8 cellular contexts compared by ENCODE assay signal in the genomic region with DNA sequence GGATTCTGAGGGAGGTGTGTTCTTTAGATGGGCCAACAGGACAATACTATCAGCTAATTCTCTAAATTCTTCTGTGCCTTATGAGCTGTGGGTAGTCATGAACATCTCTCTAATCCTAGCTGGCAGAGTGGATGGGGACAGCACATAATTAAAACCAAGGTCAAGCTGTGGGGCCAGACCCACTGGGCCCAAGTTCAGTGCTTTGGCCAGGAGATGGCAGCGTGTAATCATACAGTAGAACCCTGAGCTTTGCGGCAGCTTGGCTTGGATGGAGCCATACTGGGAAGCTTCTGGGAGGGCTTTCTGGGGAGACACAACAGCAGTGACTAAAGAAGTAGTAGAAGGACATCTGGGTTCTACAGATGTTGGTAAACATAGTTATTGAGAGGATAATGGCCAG.
DNase-seq lines count a peak whose midpoint lies in the region; ATAC-seq and TF ChIP-seq lines count a peak whose summit lies in the region.

No MANE protein-coding gene starts in this region.

- TF ChIP-seq RAD21 in liver (IDR thresholded peaks at IDR 0.05) = peak; percentile 96 to 97

- POLR2A ChIA-PET in AG04449 (lab: Yijun Ruan, JAX) = no interaction called here

- H3K36me3 Mint-ChIP-seq in glutamatergic neuron (ENCODE audit: unreplicated experiment) = peaks cover 13% of the 10 kb centered on the region

- no peak for ATAC-seq in gastroesophageal sphincter
- no peak for ATAC-seq in GM19023 (IDR thresholded peaks at IDR 0.05; ENCODE audit: unreplicated experiment)

- no peak overlapping the region for H3K27ac ChIP-seq in WERI-Rb-1
- no peak overlapping the region for H3K27ac ChIP-seq in liver (ENCODE audit: low read depth in 1 of 2, low read length in 2 of 2)
- no peak overlapping the region for H3K27ac ChIP-seq in gastroesophageal sphincter

- H3K4me3 Mint-ChIP-seq in glutamatergic neuron (ENCODE audit: unreplicated experiment) = no peak overlapping the region

- CTCF ChIA-PET in AG04449 (lab: Yijun Ruan, JAX) = interaction anchor here (0.8 to 5.9 kb wide), 9 partner anchors 10 to 233 kb away, joined by 3 to 44 read pairs (median 5); no protein-coding TSS in a partner anchor

- H3K36me3 ChIP-seq in WERI-Rb-1 (no peaks in the 10 kb centered on the region), liver (ENCODE audit: control insufficient read depth in 4 of 4, insufficient read depth in 3 of 4, low read depth in 1 of 4, low read length in 3 of 4) (no peaks in the 10 kb centered on the region), gastroesophageal sphincter (no peaks in the 10 kb centered on the region)

- H3K4me3 ChIP-seq in AG04449 (ENCODE audit: low read depth, low read length) (no peak overlapping the region), WERI-Rb-1 (ENCODE audit: low read depth, low read length) (no peak overlapping the region), liver (ENCODE audit: low read depth in 1 of 3, low read length in 3 of 3) (no peak overlapping the region), gastroesophageal sphincter (no peak overlapping the region)

- H3K4me1 ChIP-seq in liver (ENCODE audit: control insufficient read depth in 4 of 4, insufficient read depth in 4 of 4, low read length in 3 of 4) (no peaks in the 10 kb centered on the region), gastroesophageal sphincter (no peaks in the 10 kb centered on the region)

- TF ChIP-seq CTCF in AG04449 (IDR thresholded peaks at IDR 0.05; ENCODE audit: insufficient read depth, low read length, missing control alignments) (peak; percentile 42), GM13977 (IDR thresholded peaks at IDR 0.05; ENCODE audit: extremely low read depth, insufficient read depth, missing control alignments) (peak; percentile 45), WERI-Rb-1 (IDR thresholded peaks at IDR 0.05; ENCODE audit: low read depth, low read length) (0 out of 2 replicates have a peak, but pooled peaks have one; percentile 19), liver (IDR thresholded peaks at IDR 0.05; ENCODE audit: low read depth, low read length, missing input control) (peak; percentile 83), glutamatergic neuron (IDR thresholded peaks at IDR 0.05; ENCODE audit: partially characterized antibody, unreplicated experiment) (no peak), gastroesophageal sphincter (IDR thresholded peaks at IDR 0.05) (peak in 2 of 4 experiments; percentile 22 to 26)

- DNase-seq in AG04449 (ENCODE audit: low read depth, low spot score) (no peak), GM13977 (ENCODE audit: low spot score) (no peak), WERI-Rb-1 (peak; percentile 13), glutamatergic neuron (no peak), NCI-H2081 treated with DMSO at 0.1 percent for 48 hours (lab: John Stamatoyannopoulos, UW) (no peak)

- TF ChIP-seq POLR2A in gastroesophageal sphincter (IDR thresholded peaks at IDR 0.05) = no peak

- no peaks in the 10 kb centered on the region for H3K4me1 Mint-ChIP-seq in glutamatergic neuron (ENCODE audit: low read depth, unreplicated experiment)

- H3K27ac Mint-ChIP-seq in glutamatergic neuron (ENCODE audit: unreplicated experiment) = no peak overlapping the region

- H3K9ac ChIP-seq in liver (ENCODE audit: low read depth in 1 of 2, low read length in 2 of 2) = no peak overlapping the region

- H3K9me3 ChIP-seq in WERI-Rb-1 (ENCODE audit: severe bottlenecking) (peaks cover 4% of the 10 kb centered on the region), liver (ENCODE audit: control insufficient read depth in 4 of 4, low read length in 3 of 4) (no peaks in the 10 kb centered on the region), gastroesophageal sphincter (peaks cover 0 to 9% (median 0%) of the 10 kb centered on the region in 3 donors)

- peaks cover 4% of the 10 kb centered on the region for H3K27me3 ChIP-seq in WERI-Rb-1 (ENCODE audit: insufficient read depth, low read depth, severe bottlenecking)
- H3K27me3 ChIP-seq in liver (ENCODE audit: control insufficient read depth in 4 of 4, insufficient read depth in 4 of 4, low read length in 3 of 4) = no peaks in the 10 kb centered on the region
- no peaks in the 10 kb centered on the region for H3K27me3 ChIP-seq in gastroesophageal sphincter

- WGBS in liver = 59% methylated on average over 2 of the region's 2 CpGs
- WGBS in gastroesophageal sphincter (ENCODE audit: low coverage in 1 of 2), 2 donors = no CpG with 5 or more reads among the region's 2 CpGs

- H3K27me3 Mint-ChIP-seq in glutamatergic neuron (ENCODE audit: unreplicated experiment) = peaks cover 1% of the 10 kb centered on the region

- H3K9me3 Mint-ChIP-seq in glutamatergic neuron (ENCODE audit: unreplicated experiment) = peaks cover 7% of the 10 kb centered on the region

- in situ Hi-C loops in GM13977 (cut with MboI; ENCODE audit: low pct_unique_long_range_greater_than_20kb, low sequenced_read_pairs, unreplicated experiment) = no loop called here

- no peak for TF ChIP-seq EP300 in gastroesophageal sphincter (IDR thresholded peaks at IDR 0.05)

TF ChIP-seq in liver, 16 proteins besides CTCF, POLR2A, EP300 and RAD21:
- no peak for TF ChIP-seq NR2F2 (IDR thresholded peaks at IDR 0.05)
- TF ChIP-seq, protein P1, sequence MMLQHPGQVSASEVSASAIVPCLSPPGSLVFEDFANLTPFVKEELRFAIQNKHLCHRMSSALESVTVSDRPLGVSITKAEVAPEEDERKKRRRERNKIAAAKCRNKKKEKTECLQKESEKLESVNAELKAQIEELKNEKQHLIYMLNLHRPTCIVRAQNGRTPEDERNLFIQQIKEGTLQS (IDR thresholded peaks at IDR 0.05) = no peak
- peak in 1 of 2 donors; percentile 20 for TF ChIP-seq RXRA (IDR thresholded peaks at IDR 0.05)
- TF ChIP-seq GABPA (IDR thresholded peaks at IDR 0.05 in 1 of 2, conservative IDR thresholded peaks at IDR 0.05 in 1 of 2) = no peak
